Comparison of ENCODE assay signal across 17 cellular contexts in the genomic region with DNA sequence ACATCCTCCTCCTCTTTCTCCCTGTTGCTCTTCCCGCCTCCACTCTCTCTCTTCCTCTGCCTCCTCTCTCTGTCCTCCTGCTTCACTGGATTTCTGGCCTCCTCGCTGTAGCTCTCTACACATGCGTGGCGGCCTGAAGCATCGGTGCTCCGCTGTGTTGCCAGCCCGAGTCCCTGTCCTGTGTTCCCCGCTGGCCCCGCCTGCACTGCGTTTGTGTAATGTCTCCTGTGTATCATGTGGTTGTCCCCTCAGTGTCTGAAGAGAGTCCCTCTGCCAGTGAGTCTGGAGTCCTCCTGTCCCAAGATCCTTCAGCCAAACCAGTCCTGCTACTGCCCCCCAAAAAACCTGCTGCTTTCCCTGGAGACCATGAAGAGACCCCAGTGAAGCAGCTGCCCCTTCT.
DNase-seq lines count a peak whose midpoint lies in the region; ATAC-seq and TF ChIP-seq lines count a peak whose summit lies in the region.
"Had no signal": no experiment of that assay in that cellular context is flagged by ENCODE, and none has a peak within 500 bp of the region (broad histone marks: within the 10 kb centered on the region; RNA-seq: fewer than 3 reads in every experiment).

No MANE protein-coding gene starts in this region.

- no peak overlapping the region for H3K27ac ChIP-seq in endodermal cell (ENCODE audit: low read depth, low read length)
- H3K27ac ChIP-seq in neural progenitor cell = no peak overlapping the region
- H3K27ac ChIP-seq: BLaER1 treated with 17β-estradiol and CSF1 and Interleukin-3, amounts not matched to agents 10 nM and 100 nM had no signal

- peaks cover 6% of the 10 kb centered on the region for H3F3A ChIP-seq in neural progenitor cell (ENCODE audit: low read depth)

- H3K27me3 ChIP-seq in endodermal cell (ENCODE audit: control insufficient read depth, insufficient read depth, low read length, poor library complexity, severe bottlenecking) = no peaks in the 10 kb centered on the region
- no peaks in the 10 kb centered on the region for H3K27me3 ChIP-seq in neural progenitor cell
- H3K27me3 ChIP-seq: BLaER1 treated with 17β-estradiol and CSF1 and Interleukin-3, amounts not matched to agents 10 nM and 100 nM had no signal

- H3K9ac ChIP-seq in endodermal cell (ENCODE audit: extremely low read depth, low read length, poor library complexity, severe bottlenecking) = no peak overlapping the region
- no peak overlapping the region for H3K9ac ChIP-seq in neural progenitor cell
- H3K9ac ChIP-seq: BLaER1 treated with 17β-estradiol and CSF1 and Interleukin-3, amounts not matched to agents 10 nM and 100 nM had no signal

- H3K4me3 Mint-ChIP-seq in endodermal cell (no peak overlapping the region), neural progenitor cell (peak overlapping the region; percentile 18)
- H3K4me3 Mint-ChIP-seq: B cell; CD8-positive, alpha-beta T cell; GM23338 had no signal

- no peaks in the 10 kb centered on the region for H3K79me2 ChIP-seq in neural progenitor cell (ENCODE audit: low read depth)

- H3K27ac Mint-ChIP-seq in endodermal cell (peak overlapping the region; percentile 33), neural progenitor cell (peak overlapping the region; percentile 6)
- H3K27ac Mint-ChIP-seq: B cell; CD8-positive, alpha-beta T cell; GM23338 had no signal

- no peaks in the 10 kb centered on the region for H3K9me3 Mint-ChIP-seq in endodermal cell
- no peaks in the 10 kb centered on the region for H3K9me3 Mint-ChIP-seq in neural progenitor cell
- H3K9me3 Mint-ChIP-seq: CD8-positive, alpha-beta T cell; GM23338 had no signal

- no peak overlapping the region for H3K4me2 ChIP-seq in neural progenitor cell
- H3K4me2 ChIP-seq: GM23338 had no signal

- H3K4me3 ChIP-seq in endodermal cell (ENCODE audit: low read length) (no peak overlapping the region), neural progenitor cell (no peak overlapping the region)
- H3K4me3 ChIP-seq: BLaER1 treated with 17β-estradiol and CSF1 and Interleukin-3, amounts not matched to agents 10 nM and 100 nM; GM23338 had no signal

- DNase-seq in NCI-H748 (lab: John Stamatoyannopoulos, UW; ENCODE audit: unreplicated experiment) (peak; percentile 29), NCI-H748 treated with DMSO at 0.1 percent for 48 hours (lab: John Stamatoyannopoulos, UW) (no peak), COLO668 (lab: John Stamatoyannopoulos, UW; ENCODE audit: unreplicated experiment) (peak; percentile 4), endodermal cell (no peak), neural progenitor cell (ENCODE audit: low spot score) (no peak), GM19240 (ENCODE audit: insufficient read length, low spot score) (no peak), Kasumi-1 (lab: John Stamatoyannopoulos, UW) (no peak)
- DNase-seq: CD8-positive, alpha-beta T cell; COR-L47; DMS 273 treated with DMSO at 0.1 percent for 48 hours; DMS79; GF-D8; HCEC 1CT had no signal

- peaks cover 23% of the 10 kb centered on the region for H3K36me3 ChIP-seq in endodermal cell (ENCODE audit: control insufficient read depth, insufficient read depth, low read length)
- no peaks in the 10 kb centered on the region for H3K36me3 ChIP-seq in neural progenitor cell
- H3K36me3 ChIP-seq: BLaER1 treated with 17β-estradiol and CSF1 and Interleukin-3, amounts not matched to agents 10 nM and 100 nM had no signal

- peaks cover 3% of the 10 kb centered on the region for H3K4me1 Mint-ChIP-seq in endodermal cell
- H3K4me1 Mint-ChIP-seq in neural progenitor cell = peaks cover 50% of the 10 kb centered on the region
- H3K4me1 Mint-ChIP-seq: B cell had no signal

- H3K9me3 ChIP-seq in endodermal cell (ENCODE audit: control insufficient read depth, low read length) (no peaks in the 10 kb centered on the region), neural progenitor cell (ENCODE audit: low read depth) (no peaks in the 10 kb centered on the region)
- H3K9me3 ChIP-seq: BLaER1 treated with 17β-estradiol and CSF1 and Interleukin-3, amounts not matched to agents 10 nM and 100 nM had no signal

- H3K4me1 ChIP-seq in endodermal cell (ENCODE audit: control insufficient read depth, insufficient read depth, low read length) (no peaks in the 10 kb centered on the region), neural progenitor cell (peaks cover 14% of the 10 kb centered on the region)

- H3K27me3 Mint-ChIP-seq in endodermal cell (ENCODE audit: insufficient read depth) (no peaks in the 10 kb centered on the region), neural progenitor cell (ENCODE audit: insufficient read depth, low read depth) (peaks cover 3% of the 10 kb centered on the region)

- no peak overlapping the region for H2AFZ ChIP-seq in neural progenitor cell (replicated peaks)
- H2AFZ ChIP-seq: GM23338 had no signal

- 93 to 95% methylated on average over 7 to 10 of the region's 10 CpGs for WGBS in endodermal cell (ENCODE audit: insufficient coverage in 1 of 2, insufficient read length in 1 of 2), 2 experiments

- TF ChIP-seq CTCF in endodermal cell (conservative IDR thresholded peaks at IDR 0.05) (no peak), neural progenitor cell (IDR thresholded peaks at IDR 0.05) (no peak)

- no peaks in the 10 kb centered on the region for H4K20me1 ChIP-seq in neural progenitor cell (ENCODE audit: low read depth)
- H4K20me1 ChIP-seq: BLaER1 treated with 17β-estradiol and CSF1 and Interleukin-3, amounts not matched to agents 10 nM and 100 nM had no signal

- ATAC-seq in SK-N-SH treated with all-trans-retinoic acid at 6 μM for 48 hours = no peak
- ATAC-seq: CD8-positive, alpha-beta T cell; GM23338 had no signal

- H3K36me3 Mint-ChIP-seq in endodermal cell (ENCODE audit: low read depth) (no peaks in the 10 kb centered on the region), neural progenitor cell (no peaks in the 10 kb centered on the region)
- H3K36me3 Mint-ChIP-seq: CD8-positive, alpha-beta T cell had no signal

TF ChIP-seq in SK-N-SH treated with all-trans-retinoic acid at 6 μM for 48 hours, 23 proteins besides CTCF, POLR2A, EP300 and RAD21:
- TF ChIP-seq, protein P1, sequence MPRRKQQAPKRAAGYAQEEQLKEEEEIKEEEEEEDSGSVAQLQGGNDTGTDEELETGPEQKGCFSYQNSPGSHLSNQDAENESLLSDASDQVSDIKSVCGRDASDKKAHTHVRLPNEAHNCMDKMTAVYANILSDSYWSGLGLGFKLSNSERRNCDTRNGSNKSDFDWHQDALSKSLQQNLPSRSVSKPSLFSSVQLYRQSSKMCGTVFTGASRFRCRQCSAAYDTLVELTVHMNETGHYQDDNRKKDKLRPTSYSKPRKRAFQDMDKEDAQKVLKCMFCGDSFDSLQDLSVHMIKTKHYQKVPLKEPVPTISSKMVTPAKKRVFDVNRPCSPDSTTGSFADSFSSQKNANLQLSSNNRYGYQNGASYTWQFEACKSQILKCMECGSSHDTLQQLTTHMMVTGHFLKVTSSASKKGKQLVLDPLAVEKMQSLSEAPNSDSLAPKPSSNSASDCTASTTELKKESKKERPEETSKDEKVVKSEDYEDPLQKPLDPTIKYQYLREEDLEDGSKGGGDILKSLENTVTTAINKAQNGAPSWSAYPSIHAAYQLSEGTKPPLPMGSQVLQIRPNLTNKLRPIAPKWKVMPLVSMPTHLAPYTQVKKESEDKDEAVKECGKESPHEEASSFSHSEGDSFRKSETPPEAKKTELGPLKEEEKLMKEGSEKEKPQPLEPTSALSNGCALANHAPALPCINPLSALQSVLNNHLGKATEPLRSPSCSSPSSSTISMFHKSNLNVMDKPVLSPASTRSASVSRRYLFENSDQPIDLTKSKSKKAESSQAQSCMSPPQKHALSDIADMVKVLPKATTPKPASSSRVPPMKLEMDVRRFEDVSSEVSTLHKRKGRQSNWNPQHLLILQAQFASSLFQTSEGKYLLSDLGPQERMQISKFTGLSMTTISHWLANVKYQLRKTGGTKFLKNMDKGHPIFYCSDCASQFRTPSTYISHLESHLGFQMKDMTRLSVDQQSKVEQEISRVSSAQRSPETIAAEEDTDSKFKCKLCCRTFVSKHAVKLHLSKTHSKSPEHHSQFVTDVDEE (CRISPR knock-in tag; IDR thresholded peaks at IDR 0.05) = no peak

Comparison
In these comparisons a context has a peak if more than half of its experiments do, and no peak if none do; other contexts are left out.
1. DNase-seq: peak in NCI-H748 (single experiment) and COLO668 (single experiment); none in NCI-H748 treated with DMSO at 0.1 percent for 48 hours (single experiment), endodermal cell (single experiment), neural progenitor cell (single experiment), GM19240 (single experiment) and Kasumi-1 (0 of 2).